In genomic region chr9:128943832-128944620, GRCh38 we compare ENCODE assay signal across 21 cellular contexts. TPM values are rescaled to one million over a fixed set of nuclear protein-coding genes. Genes with fewer than 3 reads are reported as not detected.
DNase-seq lines count a peak whose midpoint lies in the region; ATAC-seq and TF ChIP-seq lines count a peak whose summit lies in the region.
"Had no signal": no experiment of that assay in that cellular context is flagged by ENCODE, and none has a peak within 500 bp of the region (broad histone marks: within the 10 kb centered on the region; RNA-seq: fewer than 3 reads in every experiment).

No MANE protein-coding gene starts in this region.

- H3K27me3 ChIP-seq in Caco-2 (replicated peaks; ENCODE audit: control insufficient read depth, insufficient read depth, low read length) = no peaks in the 10 kb centered on the region
- H3K27me3 ChIP-seq in adipocyte (replicated peaks; ENCODE audit: control insufficient read depth, insufficient read depth, low read length) = no peaks in the 10 kb centered on the region
- H3K27me3 ChIP-seq: neural progenitor cell, tibial nerve had no signal

- TF ChIP-seq CTCF in Caco-2 (IDR thresholded peaks at IDR 0.05; ENCODE audit: insufficient read depth in 1 of 2, low read depth in 1 of 2, low read length in 1 of 2, severe bottlenecking in 1 of 2, unreplicated experiment in 1 of 2) = no peak

- H3K4me3 Mint-ChIP-seq in Caco-2 (ENCODE audit: unreplicated experiment) = peak overlapping the region; percentile 47
- no peak overlapping the region for H3K4me3 Mint-ChIP-seq in stimulated activated effector memory CD8-positive, alpha-beta T cell treated with anti-CD3 and anti-CD28 coated beads, Interleukin-12 subunit alpha, Interleukin-12 subunit beta, amount 100 ng/mL, for 72 hours
- H3K4me3 Mint-ChIP-seq: activated CD8-positive, alpha-beta T cell treated with anti-CD3 and anti-CD28 coated beads for 36 hours; CD14-positive monocyte; neural progenitor cell; stimulated activated naive CD8-positive, alpha-beta T cell treated with anti-CD3 and anti-CD28 coated beads, Interleukin-15, Interleukin-2, amounts not matched to agents 100 ng/mL and 50 ng/mL, for 24 hours; T-helper 1 cell treated with Interleukin-12 subunit alpha and Interleukin-12 subunit beta and Interleukin-4 antibody, amounts not matched to agents 30 μg/mL and 1 μg/mL, for 36 hours had no signal

- ATAC-seq in stimulated activated effector memory CD8-positive, alpha-beta T cell treated with anti-CD3 and anti-CD28 coated beads, Interleukin-12 subunit alpha, Interleukin-12 subunit beta, amount 100 ng/mL, for 72 hours = no peak
- ATAC-seq in HG03469 (IDR thresholded peaks at IDR 0.05; ENCODE audit: unreplicated experiment) (no peak), left colon (no peak)
- ATAC-seq: activated CD8-positive, alpha-beta T cell treated with anti-CD3 and anti-CD28 coated beads for 36 hours; HCT116 had no signal

- no peaks in the 10 kb centered on the region for H3K36me3 ChIP-seq in Caco-2 (ENCODE audit: control insufficient read depth, insufficient read depth, low read length)
- H3K36me3 ChIP-seq in adipocyte (ENCODE audit: control insufficient read depth, insufficient read depth, low read length, severe bottlenecking) = peaks cover 8% of the 10 kb centered on the region
- H3K36me3 ChIP-seq: neural progenitor cell had no signal

- POLR2A ChIA-PET in Caco-2 (lab: Charles Lee) = interaction anchor here (0.6 kb wide), 2 partner anchors 21 to 56 kb away, joined by 3 to 4 read pairs; no protein-coding TSS in a partner anchor

- no peak overlapping the region for H3K4me3 ChIP-seq in Caco-2 (ENCODE audit: low read depth, low read length)
- H3K4me3 ChIP-seq in adipocyte (ENCODE audit: low read length) = no peak overlapping the region
- H3K4me3 ChIP-seq: neural progenitor cell, SK-N-MC, tibial nerve had no signal

- peak overlapping the region; percentile 67 for H3K27ac Mint-ChIP-seq in Caco-2 (ENCODE audit: unreplicated experiment)
- peak overlapping the region; percentile 43 for H3K27ac Mint-ChIP-seq in stimulated activated effector memory CD8-positive, alpha-beta T cell treated with anti-CD3 and anti-CD28 coated beads, Interleukin-12 subunit alpha, Interleukin-12 subunit beta, amount 100 ng/mL, for 72 hours
- H3K27ac Mint-ChIP-seq: activated CD8-positive, alpha-beta T cell treated with anti-CD3 and anti-CD28 coated beads for 36 hours; CD14-positive monocyte; neural progenitor cell; stimulated activated naive CD8-positive, alpha-beta T cell treated with anti-CD3 and anti-CD28 coated beads, Interleukin-15, Interleukin-2, amounts not matched to agents 100 ng/mL and 50 ng/mL, for 24 hours; T-helper 1 cell treated with Interleukin-12 subunit alpha and Interleukin-12 subunit beta and Interleukin-4 antibody, amounts not matched to agents 30 μg/mL and 1 μg/mL, for 36 hours had no signal

- H3K9me3 ChIP-seq in Caco-2 (no peaks in the 10 kb centered on the region), adipocyte (ENCODE audit: control insufficient read depth, low read length) (no peaks in the 10 kb centered on the region)
- H3K9me3 ChIP-seq: tibial nerve had no signal

- peaks cover 19% of the 10 kb centered on the region for H3K36me3 Mint-ChIP-seq in Caco-2 (ENCODE audit: insufficient read depth, unreplicated experiment)
- peaks cover 28% of the 10 kb centered on the region for H3K36me3 Mint-ChIP-seq in stimulated activated effector memory CD8-positive, alpha-beta T cell treated with anti-CD3 and anti-CD28 coated beads, Interleukin-12 subunit alpha, Interleukin-12 subunit beta, amount 100 ng/mL, for 72 hours

- peaks cover 24% of the 10 kb centered on the region for H3K4me1 Mint-ChIP-seq in Caco-2 (ENCODE audit: low read depth, unreplicated experiment)
- peaks cover 22% of the 10 kb centered on the region for H3K4me1 Mint-ChIP-seq in stimulated activated effector memory CD8-positive, alpha-beta T cell treated with anti-CD3 and anti-CD28 coated beads, Interleukin-12 subunit alpha, Interleukin-12 subunit beta, amount 100 ng/mL, for 72 hours

- intact Hi-C loops in Caco-2 (cut with micrococcal nuclease; ENCODE audit: unreplicated experiment) = no loop called here
- intact Hi-C loops in left colon (cut with DNase I, micrococcal nuclease) = no loop called here

- H3K9me3 Mint-ChIP-seq in Caco-2 (ENCODE audit: unreplicated experiment) = no peaks in the 10 kb centered on the region
- no peaks in the 10 kb centered on the region for H3K9me3 Mint-ChIP-seq in stimulated activated effector memory CD8-positive, alpha-beta T cell treated with anti-CD3 and anti-CD28 coated beads, Interleukin-12 subunit alpha, Interleukin-12 subunit beta, amount 100 ng/mL, for 72 hours
- H3K9me3 Mint-ChIP-seq: activated CD8-positive, alpha-beta T cell treated with anti-CD3 and anti-CD28 coated beads for 36 hours; neural progenitor cell; stimulated activated naive CD8-positive, alpha-beta T cell treated with anti-CD3 and anti-CD28 coated beads, Interleukin-15, Interleukin-2, amounts not matched to agents 100 ng/mL and 50 ng/mL, for 24 hours; T-helper 1 cell treated with Interleukin-12 subunit alpha and Interleukin-12 subunit beta and Interleukin-4 antibody, amounts not matched to agents 30 μg/mL and 1 μg/mL, for 36 hours had no signal

- H3K4me1 ChIP-seq in Caco-2 = peaks cover 26% of the 10 kb centered on the region
- peaks cover 37% of the 10 kb centered on the region for H3K4me1 ChIP-seq in adipocyte (ENCODE audit: control insufficient read depth, insufficient read depth, low read length)

- CTCF ChIA-PET in Caco-2 (lab: Charles Lee) = interaction anchor here (0.8 kb wide), 1 partner anchor 92 kb away, joined by 3 read pairs; no protein-coding TSS in a partner anchor

- no TSS peak for BruUV-seq in Caco-2 (replicated peaks; lab: Mats Ljungman, UMichigan)

- DNase-seq in Caco-2 = peak; percentile 47 to 48
- no peak for DNase-seq in adipocyte (ENCODE audit: low read depth)
- DNase-seq in mesenteric fat pad (ENCODE audit: low spot score) = peak; percentile 9
- DNase-seq in stimulated activated effector memory CD8-positive, alpha-beta T cell treated with anti-CD3 and anti-CD28 coated beads, Interleukin-12 subunit alpha, Interleukin-12 subunit beta, amount 100 ng/mL, for 72 hours (ENCODE audit: low spot score in 2 of 2) = no peak
- no peak for DNase-seq in CD1c-positive myeloid dendritic cell (ENCODE audit: extremely low spot score)
- DNase-seq in left colon = no peak
- DNase-seq: activated CD8-positive, alpha-beta T cell treated with anti-CD3 and anti-CD28 coated beads for 36 hours; activated gamma-delta T cell; glutamatergic neuron; NCI-H1436; NCI-H2107; NCI-H446 treated with DMSO at 0.1 percent for 48 hours had no signal

- H3K27me3 Mint-ChIP-seq in Caco-2 (ENCODE audit: insufficient read depth, unreplicated experiment) = no peaks in the 10 kb centered on the region
- H3K27me3 Mint-ChIP-seq: activated CD8-positive, alpha-beta T cell treated with anti-CD3 and anti-CD28 coated beads for 36 hours; stimulated activated naive CD8-positive, alpha-beta T cell treated with anti-CD3 and anti-CD28 coated beads, Interleukin-15, Interleukin-2, amounts not matched to agents 100 ng/mL and 50 ng/mL, for 24 hours had no signal

- H3K9ac ChIP-seq in adipocyte (ENCODE audit: low read length) = peak overlapping the region; percentile 7
- H3K9ac ChIP-seq: neural progenitor cell had no signal

RNA-seq across cellular contexts. Expression of gene DOLK, which starts 3.4 kb away (rescaled TPM):
- total RNA-seq in Caco-2 (2022) = 25.9 and 27.2 TPM in 2 replicates
- 16.7 TPM for total RNA-seq in mesenteric fat pad
- 10 to 100 TPM; 12.1 to 12.8 TPM for total RNA-seq in left colon

RNA-seq across cellular contexts. Expression of gene NUP188, which starts 3.5 kb away (rescaled TPM):
- total RNA-seq in Caco-2 (2022) (80.9 and 85.7 TPM in 2 replicates), mesenteric fat pad (50.6 TPM), left colon (10 to 100 TPM; 19.6 to 23.6 TPM)

RNA-seq across cellular contexts. Expression of gene PHYHD1, which starts 23.2 kb away (rescaled TPM):
- total RNA-seq in Caco-2 (2022) = 0.59 and 0.63 TPM in 2 replicates
- 13.6 TPM for total RNA-seq in mesenteric fat pad
- total RNA-seq in left colon = 1 to 10 TPM; 1.5 to 7.1 TPM
- total RNA-seq: Daoy had no signal

Comparison
In these comparisons a context has a peak if more than half of its experiments do, and no peak if none do; other contexts are left out.
1. DNase-seq: peak in Caco-2 (2 of 2) and mesenteric fat pad (single experiment); none in adipocyte (single experiment), stimulated activated effector memory CD8-positive, alpha-beta T cell treated with anti-CD3 and anti-CD28 coated beads, Interleukin-12 subunit alpha, Interleukin-12 subunit beta, amount 100 ng/mL, for 72 hours (0 of 2), CD1c-positive myeloid dendritic cell (single experiment) and left colon (0 of 2).